29 cellular contexts compared by ENCODE assay signal in genomic region chr9:113916931-113917330, GRCh38.
"Had no signal": no experiment of that assay in that cellular context is flagged by ENCODE, and none has a peak within 500 bp of the region (broad histone marks: within the 10 kb centered on the region; RNA-seq: fewer than 3 reads in every experiment).

No MANE protein-coding gene starts in this region.

- H3K4me1 ChIP-seq: colonic mucosa had no signal

- FAIRE-seq: colon, endometrium, endothelial cell of umbilical vein, frontal cortex had no signal

- H3K4me3 ChIP-seq: colonic mucosa, coronary artery, dorsolateral prefrontal cortex, esophagus muscularis mucosa, esophagus squamous epithelium, gastrocnemius medialis, gastroesophageal sphincter, heart left ventricle, heart right ventricle had no signal

- H3K27me3 ChIP-seq: colonic mucosa, dorsolateral prefrontal cortex, esophagus muscularis mucosa, esophagus squamous epithelium, foreskin keratinocyte, gastrocnemius medialis, gastroesophageal sphincter, heart left ventricle, heart right ventricle had no signal

- ATAC-seq: effector memory CD8-positive, alpha-beta T cell; esophagus mucosa; foreskin keratinocyte; gastrocnemius medialis; gastroesophageal sphincter; heart left ventricle; heart right ventricle had no signal

- H3K27ac ChIP-seq: colonic mucosa, coronary artery, dorsolateral prefrontal cortex, epithelial cell of prostate, esophagus muscularis mucosa, esophagus squamous epithelium, foreskin keratinocyte, gastrocnemius medialis, gastroesophageal sphincter, heart left ventricle, heart right ventricle had no signal

- H3K9me3 ChIP-seq: colonic mucosa, esophagus muscularis mucosa, esophagus squamous epithelium, gastrocnemius medialis, gastroesophageal sphincter, heart left ventricle, heart right ventricle had no signal

- H3K9me3 Mint-ChIP-seq: dendritic cell treated with granulocyte-macrophage colony-stimulating factor and Interleukin-4, amounts not matched to agents 40 ng/mL and 50 ng/mL, for 4 days; effector memory CD8-positive, alpha-beta T cell; endodermal cell had no signal

- H3K36me3 ChIP-seq: colonic mucosa, esophagus muscularis mucosa, esophagus squamous epithelium, gastrocnemius medialis, gastroesophageal sphincter, heart left ventricle, heart right ventricle had no signal

- DNase-seq: colonic mucosa; cortex of kidney; dermis blood vessel endothelial cell; dorsolateral prefrontal cortex; effector CD4-positive, alpha-beta T cell; effector CD8-positive, alpha-beta T cell; effector memory CD4-positive, alpha-beta T cell; effector memory CD8-positive, alpha-beta T cell; endodermal cell; erythroblast; esophagus squamous epithelium; foreskin fibroblast; foreskin keratinocyte; foreskin melanocyte; gastrocnemius medialis; glutamatergic neuron; head of caudate nucleus; heart left ventricle; heart right ventricle had no signal

- H3K4me3 Mint-ChIP-seq: dendritic cell treated with granulocyte-macrophage colony-stimulating factor and Interleukin-4, amounts not matched to agents 40 ng/mL and 50 ng/mL, for 4 days; effector memory CD8-positive, alpha-beta T cell; endodermal cell had no signal

- H3K27me3 Mint-ChIP-seq: dendritic cell treated with granulocyte-macrophage colony-stimulating factor and Interleukin-4, amounts not matched to agents 40 ng/mL and 50 ng/mL, for 4 days had no signal

- H3K27ac Mint-ChIP-seq: dendritic cell treated with granulocyte-macrophage colony-stimulating factor and Interleukin-4, amounts not matched to agents 40 ng/mL and 50 ng/mL, for 4 days; effector memory CD8-positive, alpha-beta T cell; endodermal cell had no signal
